In the genomic region with DNA sequence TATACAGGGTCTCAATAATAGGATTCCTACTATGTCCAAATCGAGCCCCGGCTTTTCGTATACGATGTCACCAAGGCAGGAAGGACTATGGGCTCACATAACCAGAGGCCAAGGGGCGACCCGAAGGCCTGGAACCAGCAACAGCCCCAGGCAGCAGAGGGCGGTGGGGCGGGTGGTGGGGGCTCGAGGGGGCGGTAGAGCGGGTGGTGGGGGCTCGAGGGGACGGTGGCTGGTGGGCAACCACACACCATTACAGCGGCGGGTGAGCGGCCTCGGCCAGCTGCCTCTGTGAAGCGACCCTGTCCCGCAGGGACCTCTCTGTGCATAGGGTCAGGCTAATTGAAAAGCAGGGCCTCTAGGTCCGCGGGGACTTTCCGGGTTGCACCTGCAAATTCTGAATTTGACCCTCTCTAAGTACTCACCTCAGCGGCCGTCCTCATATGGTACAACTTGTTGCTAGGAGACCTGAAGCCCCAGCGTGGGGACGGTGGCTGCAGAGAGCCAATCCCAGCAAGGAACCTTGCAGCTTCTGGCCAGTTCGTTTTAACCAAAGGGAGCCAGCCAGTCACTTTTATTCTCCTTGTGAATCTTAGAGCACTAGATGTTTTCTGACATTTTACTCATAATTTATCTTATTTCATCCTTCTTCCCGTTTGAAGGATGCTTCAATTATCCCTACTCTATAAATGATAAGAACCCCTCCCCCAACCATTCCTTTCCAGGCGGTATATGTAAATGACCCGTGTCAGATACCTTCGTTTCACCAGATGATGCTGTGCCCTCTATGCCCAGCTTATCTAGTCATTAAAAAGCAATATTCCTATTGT, we compare ENCODE assay signal across 2 cellular contexts.
TF ChIP-seq lines count a peak whose summit lies in the region.

A gene with protein sequence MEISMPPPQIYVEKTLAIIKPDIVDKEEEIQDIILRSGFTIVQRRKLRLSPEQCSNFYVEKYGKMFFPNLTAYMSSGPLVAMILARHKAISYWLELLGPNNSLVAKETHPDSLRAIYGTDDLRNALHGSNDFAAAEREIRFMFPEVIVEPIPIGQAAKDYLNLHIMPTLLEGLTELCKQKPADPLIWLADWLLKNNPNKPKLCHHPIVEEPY (minus strand): TSS at position 480 of the 827 bp plus-strand sequence. CDS start 648 bp downstream, outside the sequence.

TF ChIP-seq in GM23338, 12 proteins besides CTCF, POLR2A, EP300 and RAD21 (continued from another document and continues in another):
- TF ChIP-seq ZNF114 (CRISPR knock-in tag; IDR thresholded peaks at IDR 0.05) (no peak), POLR2AphosphoS5 (IDR thresholded peaks at IDR 0.05; ENCODE audit: low read depth) (no peak), JUNB (IDR thresholded peaks at IDR 0.05; ENCODE audit: unreplicated experiment) (no peak), EZH2 (IDR thresholded peaks at IDR 0.05; ENCODE audit: low read depth, unreplicated experiment) (no peak), ZNF331 (CRISPR knock-in tag; IDR thresholded peaks at IDR 0.05; ENCODE audit: low read depth) (no peak), NANOG (IDR thresholded peaks at IDR 0.05; ENCODE audit: borderline replicate concordance) (no peak), CREB1 (CRISPR knock-in tag; IDR thresholded peaks at IDR 0.05; ENCODE audit: low read depth) (no peak)
- TF ChIP-seq, protein P1, sequence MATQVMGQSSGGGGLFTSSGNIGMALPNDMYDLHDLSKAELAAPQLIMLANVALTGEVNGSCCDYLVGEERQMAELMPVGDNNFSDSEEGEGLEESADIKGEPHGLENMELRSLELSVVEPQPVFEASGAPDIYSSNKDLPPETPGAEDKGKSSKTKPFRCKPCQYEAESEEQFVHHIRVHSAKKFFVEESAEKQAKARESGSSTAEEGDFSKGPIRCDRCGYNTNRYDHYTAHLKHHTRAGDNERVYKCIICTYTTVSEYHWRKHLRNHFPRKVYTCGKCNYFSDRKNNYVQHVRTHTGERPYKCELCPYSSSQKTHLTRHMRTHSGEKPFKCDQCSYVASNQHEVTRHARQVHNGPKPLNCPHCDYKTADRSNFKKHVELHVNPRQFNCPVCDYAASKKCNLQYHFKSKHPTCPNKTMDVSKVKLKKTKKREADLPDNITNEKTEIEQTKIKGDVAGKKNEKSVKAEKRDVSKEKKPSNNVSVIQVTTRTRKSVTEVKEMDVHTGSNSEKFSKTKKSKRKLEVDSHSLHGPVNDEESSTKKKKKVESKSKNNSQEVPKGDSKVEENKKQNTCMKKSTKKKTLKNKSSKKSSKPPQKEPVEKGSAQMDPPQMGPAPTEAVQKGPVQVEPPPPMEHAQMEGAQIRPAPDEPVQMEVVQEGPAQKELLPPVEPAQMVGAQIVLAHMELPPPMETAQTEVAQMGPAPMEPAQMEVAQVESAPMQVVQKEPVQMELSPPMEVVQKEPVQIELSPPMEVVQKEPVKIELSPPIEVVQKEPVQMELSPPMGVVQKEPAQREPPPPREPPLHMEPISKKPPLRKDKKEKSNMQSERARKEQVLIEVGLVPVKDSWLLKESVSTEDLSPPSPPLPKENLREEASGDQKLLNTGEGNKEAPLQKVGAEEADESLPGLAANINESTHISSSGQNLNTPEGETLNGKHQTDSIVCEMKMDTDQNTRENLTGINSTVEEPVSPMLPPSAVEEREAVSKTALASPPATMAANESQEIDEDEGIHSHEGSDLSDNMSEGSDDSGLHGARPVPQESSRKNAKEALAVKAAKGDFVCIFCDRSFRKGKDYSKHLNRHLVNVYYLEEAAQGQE (IDR thresholded peaks at IDR 0.05; ENCODE audit: unreplicated experiment), result no peak
- TF ChIP-seq, protein P2, sequence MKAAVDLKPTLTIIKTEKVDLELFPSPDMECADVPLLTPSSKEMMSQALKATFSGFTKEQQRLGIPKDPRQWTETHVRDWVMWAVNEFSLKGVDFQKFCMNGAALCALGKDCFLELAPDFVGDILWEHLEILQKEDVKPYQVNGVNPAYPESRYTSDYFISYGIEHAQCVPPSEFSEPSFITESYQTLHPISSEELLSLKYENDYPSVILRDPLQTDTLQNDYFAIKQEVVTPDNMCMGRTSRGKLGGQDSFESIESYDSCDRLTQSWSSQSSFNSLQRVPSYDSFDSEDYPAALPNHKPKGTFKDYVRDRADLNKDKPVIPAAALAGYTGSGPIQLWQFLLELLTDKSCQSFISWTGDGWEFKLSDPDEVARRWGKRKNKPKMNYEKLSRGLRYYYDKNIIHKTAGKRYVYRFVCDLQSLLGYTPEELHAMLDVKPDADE (IDR thresholded peaks at IDR 0.05), result no peak

TF ChIP-seq in endothelial cell of umbilical vein, 7 proteins besides CTCF, POLR2A, EP300 and RAD21 (continued from another document):
- TF ChIP-seq GATA2 (IDR thresholded peaks at IDR 0.05; ENCODE audit: insufficient read depth, insufficient read length, low read depth, low read length), result no peak
- TF ChIP-seq JUN (IDR thresholded peaks at IDR 0.05; ENCODE audit: borderline replicate concordance, insufficient read depth, insufficient read length, low read depth), result no peak
- TF ChIP-seq, protein P3, sequence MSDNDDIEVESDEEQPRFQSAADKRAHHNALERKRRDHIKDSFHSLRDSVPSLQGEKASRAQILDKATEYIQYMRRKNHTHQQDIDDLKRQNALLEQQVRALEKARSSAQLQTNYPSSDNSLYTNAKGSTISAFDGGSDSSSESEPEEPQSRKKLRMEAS (IDR thresholded peaks at IDR 0.05; ENCODE audit: insufficient read depth, insufficient read length), result no peak
